Comparison of ENCODE assay signal across 21 cellular contexts in genomic region chr11:69957849-69958248, GRCh38.
A peak's percentile ranks its signal among the peaks of the same experiment; 100 is the strongest.
DNase-seq lines count a peak whose midpoint lies in the region; ATAC-seq and TF ChIP-seq lines count a peak whose summit lies in the region.
"Had no signal": no experiment of that assay in that cellular context is flagged by ENCODE, and none has a peak within 500 bp of the region (broad histone marks: within the 10 kb centered on the region; RNA-seq: fewer than 3 reads in every experiment).

No MANE protein-coding gene starts in this region.

- no peak overlapping the region for H3K27ac Mint-ChIP-seq in endodermal cell
- H3K27ac Mint-ChIP-seq in neural progenitor cell, result peak overlapping the region; percentile 50
- H3K27ac Mint-ChIP-seq in activated CD4-positive, alpha-beta memory T cell treated with anti-CD3 and anti-CD28 coated beads for 36 hours, result no peak overlapping the region
- H3K27ac Mint-ChIP-seq: CD8-positive, alpha-beta T cell had no signal

- H4K20me1 ChIP-seq in neural progenitor cell (ENCODE audit: low read depth), result no peaks in the 10 kb centered on the region

- TF ChIP-seq CTCF in endodermal cell (conservative IDR thresholded peaks at IDR 0.05) (no peak), neural progenitor cell (IDR thresholded peaks at IDR 0.05) (no peak)

- H3K4me3 Mint-ChIP-seq in endodermal cell (no peak overlapping the region), neural progenitor cell (no peak overlapping the region)
- H3K4me3 Mint-ChIP-seq in activated CD4-positive, alpha-beta memory T cell treated with anti-CD3 and anti-CD28 coated beads for 36 hours, result no peak overlapping the region
- H3K4me3 Mint-ChIP-seq: CD8-positive, alpha-beta T cell had no signal

- H3K36me3 Mint-ChIP-seq in endodermal cell (ENCODE audit: low read depth), result no peaks in the 10 kb centered on the region
- no peaks in the 10 kb centered on the region for H3K36me3 Mint-ChIP-seq in neural progenitor cell
- H3K36me3 Mint-ChIP-seq in activated CD4-positive, alpha-beta memory T cell treated with anti-CD3 and anti-CD28 coated beads for 36 hours, result peaks cover 1% of the 10 kb centered on the region
- H3K36me3 Mint-ChIP-seq: CD8-positive, alpha-beta T cell had no signal

- no peaks in the 10 kb centered on the region for H3K79me2 ChIP-seq in neural progenitor cell (ENCODE audit: low read depth)

- no peaks in the 10 kb centered on the region for H3K4me1 ChIP-seq in endodermal cell (ENCODE audit: control insufficient read depth, insufficient read depth, low read length)
- no peaks in the 10 kb centered on the region for H3K4me1 ChIP-seq in neural progenitor cell
- no peaks in the 10 kb centered on the region for H3K4me1 ChIP-seq in aorta (ENCODE audit: control insufficient read depth in 1 of 2, insufficient read depth in 2 of 2, low read length in 2 of 2)
- H3K4me1 ChIP-seq: HAP-1, Peyer's patch had no signal

- no peak overlapping the region for H3K9ac ChIP-seq in endodermal cell (ENCODE audit: extremely low read depth, low read length, poor library complexity, severe bottlenecking)
- H3K9ac ChIP-seq in neural progenitor cell, result no peak overlapping the region
- H3K9ac ChIP-seq: KMS-11 had no signal

- H3K27me3 ChIP-seq in endodermal cell (ENCODE audit: control insufficient read depth, insufficient read depth, low read length, poor library complexity, severe bottlenecking) (no peaks in the 10 kb centered on the region), neural progenitor cell (no peaks in the 10 kb centered on the region), aorta (ENCODE audit: control insufficient read depth in 1 of 2, insufficient read depth in 2 of 2, low read length in 1 of 2) (no peaks in the 10 kb centered on the region)
- H3K27me3 ChIP-seq: Peyer's patch had no signal

- H3K4me1 Mint-ChIP-seq in endodermal cell (no peaks in the 10 kb centered on the region), neural progenitor cell (peaks cover 24% of the 10 kb centered on the region)
- H3K4me1 Mint-ChIP-seq in activated CD4-positive, alpha-beta memory T cell treated with anti-CD3 and anti-CD28 coated beads for 36 hours (ENCODE audit: low read depth), result no peaks in the 10 kb centered on the region

- H3K4me3 ChIP-seq in endodermal cell (ENCODE audit: low read length), result no peak overlapping the region
- H3K4me3 ChIP-seq in neural progenitor cell, result no peak overlapping the region
- no peak overlapping the region for H3K4me3 ChIP-seq in aorta (ENCODE audit: low read length in 2 of 2)
- H3K4me3 ChIP-seq: HAP-1, Peyer's patch had no signal

- WGBS in endodermal cell (ENCODE audit: insufficient coverage in 1 of 2, insufficient read length in 1 of 2), 2 experiments, result 95 to 100% methylated on average over 3 to 7 of the region's 7 CpGs
- 91 to 97% methylated on average over 7 of the region's 7 CpGs for WGBS in aorta, 2 donors

- no peaks in the 10 kb centered on the region for H3K36me3 ChIP-seq in endodermal cell (ENCODE audit: control insufficient read depth, insufficient read depth, low read length)
- no peaks in the 10 kb centered on the region for H3K36me3 ChIP-seq in neural progenitor cell
- no peaks in the 10 kb centered on the region for H3K36me3 ChIP-seq in aorta (ENCODE audit: control insufficient read depth in 1 of 2, insufficient read depth in 2 of 2, low read length in 1 of 2)
- H3K36me3 ChIP-seq: HAP-1, Peyer's patch had no signal

- H3K27me3 Mint-ChIP-seq in endodermal cell (ENCODE audit: insufficient read depth) (peaks cover 13% of the 10 kb centered on the region), neural progenitor cell (ENCODE audit: insufficient read depth, low read depth) (peaks cover 20% of the 10 kb centered on the region)
- peaks cover 10% of the 10 kb centered on the region for H3K27me3 Mint-ChIP-seq in activated CD4-positive, alpha-beta memory T cell treated with anti-CD3 and anti-CD28 coated beads for 36 hours

- no peaks in the 10 kb centered on the region for H3K9me3 ChIP-seq in endodermal cell (ENCODE audit: control insufficient read depth, low read length)
- H3K9me3 ChIP-seq in neural progenitor cell (ENCODE audit: low read depth), result no peaks in the 10 kb centered on the region
- no peaks in the 10 kb centered on the region for H3K9me3 ChIP-seq in aorta (ENCODE audit: control insufficient read depth, low read length)
- H3K9me3 ChIP-seq: Peyer's patch had no signal

- CTCF ChIA-PET in activated CD4-positive, alpha-beta memory T cell treated with anti-CD3 and anti-CD28 coated beads for 36 hours (lab: Charles Lee), result no interaction called here

- H2AFZ ChIP-seq in neural progenitor cell (replicated peaks), result no peak overlapping the region

- no peaks in the 10 kb centered on the region for H3F3A ChIP-seq in neural progenitor cell (ENCODE audit: low read depth)

- POLR2A ChIA-PET in activated CD4-positive, alpha-beta memory T cell treated with anti-CD3 and anti-CD28 coated beads for 36 hours (lab: Charles Lee), result no interaction called here

- H3K27ac ChIP-seq in endodermal cell (ENCODE audit: low read depth, low read length) (no peak overlapping the region), neural progenitor cell (no peak overlapping the region), aorta (ENCODE audit: low read depth in 1 of 2, low read length in 2 of 2) (no peak overlapping the region)
- H3K27ac ChIP-seq: 22Rv1, KMS-11, Peyer's patch had no signal

- H3K4me2 ChIP-seq in neural progenitor cell, result no peak overlapping the region
- H3K4me2 ChIP-seq: KMS-11 had no signal

- DNase-seq in Right ventricle myocardium inferior (ENCODE audit: missing footprints) (no peak), left cardiac atrium (no peak), endodermal cell (peak; percentile 29), neural progenitor cell (ENCODE audit: low spot score) (no peak), aorta (peak; percentile 15 to 21), SKM-1 (lab: John Stamatoyannopoulos, UW; ENCODE audit: unreplicated experiment) (no peak), T1000 (lab: John Stamatoyannopoulos, UW) (no peak)
- no peak for DNase-seq in activated CD4-positive, alpha-beta memory T cell treated with anti-CD3 and anti-CD28 coated beads for 36 hours
- DNase-seq: AML-193; C1 segment of cervical spinal cord; Calu3; CD8-positive, alpha-beta T cell; NCI-H1105 treated with DMSO at 0.1 percent for 48 hours; NCI-H2081; NCI-H2171 treated with DMSO at 0.1 percent for 48 hours; NCI-H446; NCI-H526 had no signal

- peak; percentile 18 for ATAC-seq in Right ventricle myocardium inferior
- no peak for ATAC-seq in left cardiac atrium
- no peak for ATAC-seq in aorta (ENCODE audit: low FRiP score)
- ATAC-seq: CD8-positive, alpha-beta T cell had no signal

- H3K9me3 Mint-ChIP-seq in endodermal cell, result peaks cover 4% of the 10 kb centered on the region
- H3K9me3 Mint-ChIP-seq in neural progenitor cell, result peaks cover 15% of the 10 kb centered on the region
- no peaks in the 10 kb centered on the region for H3K9me3 Mint-ChIP-seq in activated CD4-positive, alpha-beta memory T cell treated with anti-CD3 and anti-CD28 coated beads for 36 hours

- intact Hi-C loops in Right ventricle myocardium inferior (cut with DNase I), result no loop called here
- intact Hi-C loops in left cardiac atrium (cut with DNase I), result no loop called here
- intact Hi-C loops in aorta (cut with DNase I), result no loop called here
- intact Hi-C loops in activated CD4-positive, alpha-beta memory T cell treated with anti-CD3 and anti-CD28 coated beads for 36 hours (cut with micrococcal nuclease), result no loop called here

Comparison
In these comparisons a context has a peak if more than half of its experiments do, and no peak if none do; other contexts are left out.
1. DNase-seq: peak in endodermal cell (single experiment) and aorta (2 of 2); none in Right ventricle myocardium inferior (single experiment), left cardiac atrium (single experiment), neural progenitor cell (single experiment), activated CD4-positive, alpha-beta memory T cell treated with anti-CD3 and anti-CD28 coated beads for 36 hours (single experiment), SKM-1 (single experiment) and T1000 (single experiment).